31 cellular contexts compared by ENCODE assay signal in genomic region chr10:2964632-2965296, GRCh38.
A peak's percentile ranks its signal among the peaks of the same experiment; 100 is the strongest.
DNase-seq lines count a peak whose midpoint lies in the region; ATAC-seq, FAIRE-seq and TF ChIP-seq lines count a peak whose summit lies in the region.
"Had no signal": no experiment of that assay in that cellular context is flagged by ENCODE, and none has a peak within 500 bp of the region (broad histone marks: within the 10 kb centered on the region; RNA-seq: fewer than 3 reads in every experiment).

No MANE protein-coding gene starts in this region.

- no peak for TF ChIP-seq EP300 in A549 (IDR thresholded peaks at IDR 0.05)

- FAIRE-seq in A549 (lab: Jason Lieb, UNC): no peak
- FAIRE-seq: A204.1, endometrium, G401.6 had no signal

- POLR2A ChIA-PET in A549 (lab: Yijun Ruan, JAX): no interaction called here

- H3K4me1 ChIP-seq in A549 (no peaks in the 10 kb centered on the region), HUES48 (ENCODE audit: control insufficient read depth, insufficient read depth, low read length) (peaks cover 18% of the 10 kb centered on the region), iPS-20b (ENCODE audit: insufficient read depth, low read length) (peaks cover 13% of the 10 kb centered on the region; the same call in 1 of the 2 replicates)
- H3K4me1 ChIP-seq: ascending aorta, gastroesophageal sphincter, HAP-1, spleen, tibial artery had no signal

- TF ChIP-seq POLR2A in A549 (IDR thresholded peaks at IDR 0.05; ENCODE audit: low read length): no peak

- H3K9me3 ChIP-seq in A549 (no peaks in the 10 kb centered on the region), HUES48 (ENCODE audit: control insufficient read depth, insufficient read depth, low read length) (peaks cover 26% of the 10 kb centered on the region), iPS-20b (ENCODE audit: insufficient read depth, low read depth, low read length) (peaks cover 11% of the 10 kb centered on the region)
- H3K9me3 ChIP-seq: ascending aorta, HAP-1, SJSA1, tibial artery had no signal

- H3K27ac ChIP-seq in A549 (no peak overlapping the region), HUES48 (ENCODE audit: low read depth, low read length) (peak overlapping the region; percentile 43), iPS-20b (ENCODE audit: low read length) (peak overlapping the region; percentile 33)
- H3K27ac ChIP-seq: ascending aorta, gastroesophageal sphincter, hepatocyte, KMS-11, SJSA1, spleen, tibial artery had no signal

- H3K27me3 ChIP-seq in HUES48 (ENCODE audit: control insufficient read depth, insufficient read depth, low read length): no peaks in the 10 kb centered on the region
- H3K27me3 ChIP-seq in iPS-20b (ENCODE audit: insufficient read depth, low read length): no peaks in the 10 kb centered on the region
- H3K27me3 ChIP-seq: ascending aorta had no signal

- ATAC-seq in A549: no peak
- ATAC-seq in GM18909 (IDR thresholded peaks at IDR 0.05; ENCODE audit: poor library complexity, unreplicated experiment): no peak
- ATAC-seq: activated CD8-positive, alpha-beta T cell treated with anti-CD3 and anti-CD28 coated beads, Interleukin-2, amount 10 ng/mL, durations not matched to agents 7 days and 5 days; gastroesophageal sphincter; left lobe of liver; natural killer cell had no signal

- CTCF ChIA-PET in A549 (lab: Yijun Ruan, JAX): interaction anchor here (1.2 kb wide), 1 partner anchor 13 kb away, joined by 4 read pairs; no protein-coding TSS in a partner anchor

- H3K9ac ChIP-seq in HUES48 (ENCODE audit: low read depth, low read length) (no peak overlapping the region), iPS-20b (ENCODE audit: low read depth, low read length) (no peak overlapping the region)
- H3K9ac ChIP-seq: KMS-11 had no signal

- no peak overlapping the region for H3K4me2 ChIP-seq in A549
- H3K4me2 ChIP-seq: hepatocyte, KMS-11 had no signal

- DNase-seq in A549 (ENCODE audit: low read depth in 1 of 2, low spot score in 1 of 2): no peak
- DNase-seq in RKO (ENCODE audit: low spot score): peak; percentile 19
- no peak for DNase-seq in activated CD4-positive, alpha-beta T cell treated with anti-CD3 and anti-CD28 coated beads for 48 hours
- no peak for DNase-seq in NCI-H526 (lab: John Stamatoyannopoulos, UW)
- no peak for DNase-seq in cerebellar cortex (ENCODE audit: low spot score)
- DNase-seq: activated CD4-positive, alpha-beta T cell treated with anti-CD3 and anti-CD28 coated beads for 1 hour; activated CD8-positive, alpha-beta T cell treated with anti-CD3 and anti-CD28 coated beads, Interleukin-2, amount 10 ng/mL, durations not matched to agents 7 days and 5 days; activated naive CD8-positive, alpha-beta T cell treated with anti-CD3 and anti-CD28 coated beads for 36 hours; activated T-cell treated with anti-CD3 and anti-CD28 coated beads for 4 hours; caudate nucleus; CD8-positive, alpha-beta memory T cell; immature natural killer cell; natural killer cell; NCI-H1694; NCI-H2171; NCI-H524 treated with DMSO at 0.1 percent for 48 hours; spleen; tibial artery had no signal

- H3K36me3 ChIP-seq in HUES48 (ENCODE audit: control insufficient read depth, insufficient read depth, low read length) (no peaks in the 10 kb centered on the region), iPS-20b (ENCODE audit: insufficient read depth, low read depth, low read length) (no peaks in the 10 kb centered on the region)
- H3K36me3 ChIP-seq: ascending aorta, gastroesophageal sphincter, HAP-1, SJSA1, spleen, tibial artery had no signal

- TF ChIP-seq CTCF in A549 (IDR thresholded peaks at IDR 0.05): no peak

- H3K4me3 ChIP-seq in A549 (no peak overlapping the region), HUES48 (ENCODE audit: low read depth, low read length) (peak overlapping the region; percentile 38; the same call in 1 of the 2 replicates), iPS-20b (ENCODE audit: low read length) (0 out of 2 replicates have a peak overlapping the region, but pooled peaks have one; percentile 14)
- H3K4me3 ChIP-seq: ascending aorta, gastroesophageal sphincter, HAP-1, hepatocyte, SJSA1, spleen, tibial artery had no signal

- WGBS in A549 (ENCODE audit: missing lambda C conversion rate): 4% methylated on average over 5 of the region's 5 CpGs

- no peak for TF ChIP-seq RAD21 in A549 (conservative IDR thresholded peaks at IDR 0.05 in 1 of 2, IDR thresholded peaks at IDR 0.05 in 1 of 2)

TF ChIP-seq in A549, 52 proteins besides CTCF, POLR2A, EP300 and RAD21:
- TF ChIP-seq HES2 (IDR thresholded peaks at IDR 0.05) (no peak), EHMT2 (IDR thresholded peaks at IDR 0.05; ENCODE audit: low read depth) (peak; percentile 72; the same call in 1 of the 2 replicates), REST (IDR thresholded peaks at IDR 0.05) (peak; percentile 89), FOSL2 (IDR thresholded peaks at IDR 0.05) (no peak), FOSL2 (CRISPR knock-in tag; IDR thresholded peaks at IDR 0.05) (no peak)
TF ChIP-seq in A549: peak in this region for 2.

Comparison
In these comparisons a context has a peak if more than half of its experiments do, and no peak if none do; other contexts are left out.
1. H3K27ac ChIP-seq: peak in HUES48 (single experiment) and iPS-20b (single experiment); none in A549 (0 of 2).